In the genomic region with DNA sequence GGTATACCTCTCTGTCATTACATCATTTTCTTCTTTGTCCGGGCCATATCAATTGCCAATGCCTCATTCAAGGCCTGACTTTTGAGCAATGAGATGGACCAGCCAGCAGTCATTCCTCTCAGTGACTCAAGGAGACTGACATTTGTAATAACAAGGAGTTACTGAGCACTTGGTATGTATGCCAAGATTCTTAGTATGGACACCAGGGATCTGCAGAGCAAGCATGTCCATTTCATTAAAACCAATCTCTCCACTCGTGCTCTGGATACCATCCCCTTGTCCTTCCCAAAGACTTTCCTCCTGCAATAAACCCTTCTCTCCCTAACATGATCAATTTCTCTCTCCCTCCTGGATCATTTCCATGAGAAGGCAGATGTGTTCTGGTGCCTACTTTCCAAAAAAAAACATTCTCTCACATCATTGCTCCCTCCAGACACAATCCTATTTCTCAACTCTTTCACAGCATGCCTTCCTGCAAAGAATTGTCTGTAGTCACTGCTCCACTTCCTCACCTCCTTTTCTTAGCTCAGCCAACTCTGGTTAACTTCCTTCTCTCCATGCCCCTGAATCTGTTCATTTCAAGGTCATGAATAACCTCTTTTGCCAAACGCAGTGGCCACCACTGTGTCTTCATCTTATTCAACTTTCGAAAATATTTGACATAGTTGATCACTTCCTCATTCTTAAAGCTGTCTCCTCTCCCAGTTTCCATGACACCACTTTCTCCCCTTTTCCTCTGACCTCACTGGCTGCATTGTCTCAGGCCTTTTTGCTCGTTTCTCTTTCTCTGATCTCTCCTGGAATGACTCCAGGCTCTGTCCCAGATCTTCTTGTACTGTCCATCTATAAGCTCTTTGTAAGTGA, we compare ENCODE assay signal across 9 cellular contexts.
A peak's percentile ranks its signal among the peaks of the same experiment; 100 is the strongest.
DNase-seq lines count a peak whose midpoint lies in the region; ATAC-seq lines count a peak whose summit lies in the region.
"Had no signal": no experiment of that assay in that cellular context is flagged by ENCODE, and none has a peak within 500 bp of the region (broad histone marks: within the 10 kb centered on the region; RNA-seq: fewer than 3 reads in every experiment).

No MANE protein-coding gene starts in this region.

- peak; percentile 43 for ATAC-seq in Right ventricle myocardium inferior
- peak; percentile 89 to 90 for ATAC-seq in stimulated activated naive B cell treated with anti-CD40 and anti-IgM and Interleukin-4, amounts not matched to agents 10 μg/mL and 1 μg/mL and 100 μg/mL, for 72 hours (replicated peaks)

- no peak overlapping the region for H3K4me3 Mint-ChIP-seq in stimulated activated naive B cell treated with anti-CD40 and anti-IgM and Interleukin-4, amounts not matched to agents 10 μg/mL and 1 μg/mL and 100 μg/mL, for 72 hours
- H3K4me3 Mint-ChIP-seq in immature natural killer cell, result no peak overlapping the region
- H3K4me3 Mint-ChIP-seq: naive B cell had no signal

- intact Hi-C loops in Right ventricle myocardium inferior (cut with DNase I), result no loop called here
- intact Hi-C loops in cardiac septum (cut with DNase I), result loop anchor here (5.0 kb wide), 1 partner anchor 101 kb away; a partner anchor contains a TSS

- H3K27ac Mint-ChIP-seq in stimulated activated naive B cell treated with anti-CD40 and anti-IgM and Interleukin-4, amounts not matched to agents 10 μg/mL and 1 μg/mL and 100 μg/mL, for 72 hours, result peak overlapping the region; percentile 4
- H3K27ac Mint-ChIP-seq in immature natural killer cell, result no peak overlapping the region

- no peak for DNase-seq in Right ventricle myocardium inferior (ENCODE audit: missing footprints)
- no peak for DNase-seq in cardiac septum (ENCODE audit: low spot score)
- DNase-seq in OCI-M1 (lab: John Stamatoyannopoulos, UW), result peak; percentile 67
- DNase-seq in glomerular visceral epithelial cell (ENCODE audit: extremely low spot score), result peak; percentile 79
- peak; percentile 21 for DNase-seq in stimulated activated naive B cell treated with anti-CD40 and anti-IgM and Interleukin-4, amounts not matched to agents 10 μg/mL and 1 μg/mL and 100 μg/mL, for 72 hours
- no peak for DNase-seq in immature natural killer cell
- no peak for DNase-seq in NCI-H748 treated with DMSO at 0.1 percent for 48 hours (lab: John Stamatoyannopoulos, UW)
- DNase-seq in KG1 (lab: John Stamatoyannopoulos, UW), result no peak
- DNase-seq: naive B cell had no signal

- H3K27me3 Mint-ChIP-seq in stimulated activated naive B cell treated with anti-CD40 and anti-IgM and Interleukin-4, amounts not matched to agents 10 μg/mL and 1 μg/mL and 100 μg/mL, for 72 hours, result peaks cover 19 to 30% of the 10 kb centered on the region in 2 donors
- peaks cover 12 to 19% (median 19%) of the 10 kb centered on the region in 3 donors for H3K27me3 Mint-ChIP-seq in immature natural killer cell (ENCODE audit: low read depth in 3 of 3)

- no peaks in the 10 kb centered on the region for H3K9me3 Mint-ChIP-seq in stimulated activated naive B cell treated with anti-CD40 and anti-IgM and Interleukin-4, amounts not matched to agents 10 μg/mL and 1 μg/mL and 100 μg/mL, for 72 hours
- H3K9me3 Mint-ChIP-seq in immature natural killer cell, result no peaks in the 10 kb centered on the region

- no peaks in the 10 kb centered on the region for H3K36me3 Mint-ChIP-seq in stimulated activated naive B cell treated with anti-CD40 and anti-IgM and Interleukin-4, amounts not matched to agents 10 μg/mL and 1 μg/mL and 100 μg/mL, for 72 hours
- H3K36me3 Mint-ChIP-seq in immature natural killer cell, result peaks cover 0 to 3% (median 0%) of the 10 kb centered on the region in 3 donors
- H3K36me3 Mint-ChIP-seq: naive B cell had no signal

- H3K4me1 Mint-ChIP-seq in stimulated activated naive B cell treated with anti-CD40 and anti-IgM and Interleukin-4, amounts not matched to agents 10 μg/mL and 1 μg/mL and 100 μg/mL, for 72 hours, result peaks cover 7 to 8% of the 10 kb centered on the region in 2 donors
- H3K4me1 Mint-ChIP-seq in immature natural killer cell, result peaks cover 11 to 19% of the 10 kb centered on the region in 2 donors

Comparison
In these comparisons a context has a peak if more than half of its experiments do, and no peak if none do; other contexts are left out.
1. DNase-seq: peak in OCI-M1 (single experiment), glomerular visceral epithelial cell (single experiment) and stimulated activated naive B cell treated with anti-CD40 and anti-IgM and Interleukin-4, amounts not matched to agents 10 μg/mL and 1 μg/mL and 100 μg/mL, for 72 hours (single experiment); none in Right ventricle myocardium inferior (single experiment), cardiac septum (single experiment), immature natural killer cell (0 of 3), NCI-H748 treated with DMSO at 0.1 percent for 48 hours (single experiment) and KG1 (single experiment).